9 cellular contexts compared by ENCODE assay signal in genomic region chr19:45884682-45885555, GRCh38. TPM values are rescaled to one million over a fixed set of nuclear protein-coding genes. Genes with fewer than 3 reads are reported as not detected.
A peak's percentile ranks its signal among the peaks of the same experiment; 100 is the strongest.
DNase-seq lines count a peak whose midpoint lies in the region; ATAC-seq and TF ChIP-seq lines count a peak whose summit lies in the region.
"Had no signal": no experiment of that assay in that cellular context is flagged by ENCODE, and none has a peak within 500 bp of the region (broad histone marks: within the 10 kb centered on the region; RNA-seq: fewer than 3 reads in every experiment).

No MANE protein-coding gene starts in this region.

- H3K27me3 ChIP-seq in H9 (ENCODE audit: insufficient read depth, low read length) (no peaks in the 10 kb centered on the region), smooth muscle cell (ENCODE audit: low read depth) (no peaks in the 10 kb centered on the region)

- no peak overlapping the region for H3K23ac ChIP-seq in H9 (ENCODE audit: insufficient read length, low read depth, low read length)

- H3K14ac ChIP-seq in H9 (ENCODE audit: insufficient read depth, low read length): peak overlapping the region; percentile 89

- H4K91ac ChIP-seq in H9 (ENCODE audit: insufficient read length, low read depth, low read length): no peak overlapping the region

- WGBS in H9 (ENCODE audit: extremely low coverage, insufficient read length, low lambda C conversion rate): no CpG with 5 or more reads among the region's 72 CpGs
- WGBS in smooth muscle cell (ENCODE audit: low lambda C conversion rate): 75% methylated on average over 53 of the region's 72 CpGs

- no peak overlapping the region for H3K27ac ChIP-seq in H9 (ENCODE audit: insufficient read length, low read depth, low read length)
- peak overlapping the region; percentile 97 for H3K27ac ChIP-seq in smooth muscle cell (ENCODE audit: low read depth)

- no peak overlapping the region for H2BK12ac ChIP-seq in H9 (ENCODE audit: insufficient read length, low read depth, low read length)

- no peak overlapping the region for H2BK15ac ChIP-seq in H9 (ENCODE audit: low read depth, low read length)

- POLR2A ChIA-PET in activated CD8-positive, alpha-beta T cell treated with anti-CD3 and anti-CD28 coated beads for 36 hours (lab: Charles Lee): interaction anchor here (0.7 to 2.7 kb wide), 6 partner anchors 16 to 116 kb away, joined by 3 to 24 read pairs (median 6); partner anchors contain the start of genes CCDC61, FOXA3, MYPOP and SIX5

- no peak overlapping the region for H4K5ac ChIP-seq in H9 (ENCODE audit: insufficient read length, low read depth, low read length)

- peaks cover 2% of the 10 kb centered on the region; the same call in 1 of the 2 replicates for H3K4me1 ChIP-seq in H9 (ENCODE audit: insufficient read depth, low read length)
- H3K4me1 ChIP-seq in smooth muscle cell (ENCODE audit: low read depth): peaks cover 20% of the 10 kb centered on the region

- H3K4me2 ChIP-seq in H9 (ENCODE audit: insufficient read depth, insufficient read length, low read length): peak overlapping the region; percentile 76
- peak overlapping the region; percentile 89 for H3K4me2 ChIP-seq in smooth muscle cell

- no peak for ATAC-seq in activated CD8-positive, alpha-beta T cell treated with anti-CD3 and anti-CD28 coated beads for 36 hours
- ATAC-seq in left ventricle myocardium superior (peak; percentile 1), GM18909 (IDR thresholded peaks at IDR 0.05; ENCODE audit: poor library complexity, unreplicated experiment) (no peak), GM18519 (IDR thresholded peaks at IDR 0.05; ENCODE audit: low FRiP score, unreplicated experiment) (no peak)

- H2BK20ac ChIP-seq in H9 (ENCODE audit: low read depth, low read length, poor library complexity, severe bottlenecking): no peak overlapping the region

- H3K79me1 ChIP-seq in H9 (ENCODE audit: insufficient read depth, low read depth, low read length, poor library complexity, severe bottlenecking): no peaks in the 10 kb centered on the region

- H3K27ac Mint-ChIP-seq in H9 (peak overlapping the region in 1 of 3 experiments; percentile 35; a peak in 1 of 7 replicates), endothelial cell (ENCODE audit: unreplicated experiment) (no peak overlapping the region)
- H3K27ac Mint-ChIP-seq in activated CD8-positive, alpha-beta T cell treated with anti-CD3 and anti-CD28 coated beads for 36 hours: peak overlapping the region; percentile 38

- H3K23me2 ChIP-seq in H9 (ENCODE audit: insufficient read length, low read depth, low read length, poor library complexity, severe bottlenecking): peaks cover 19% of the 10 kb centered on the region

- no peak overlapping the region for H4K8ac ChIP-seq in H9 (replicated peaks; ENCODE audit: insufficient read length, low read depth, low read length)

- peak; percentile 44 for DNase-seq in COR-L47 (lab: John Stamatoyannopoulos, UW)
- DNase-seq in H9: peak; percentile 47
- DNase-seq in activated CD8-positive, alpha-beta T cell treated with anti-CD3 and anti-CD28 coated beads for 36 hours: peak; percentile 70
- no peak for DNase-seq in left ventricle myocardium superior
- no peak for DNase-seq in smooth muscle cell (lab: John Stamatoyannopoulos, UW; ENCODE audit: unreplicated experiment)
- no peak for DNase-seq in endothelial cell (ENCODE audit: low spot score)

- no peak overlapping the region for H3K4ac ChIP-seq in H9 (ENCODE audit: low read depth, low read length)

- no peaks in the 10 kb centered on the region for H3K79me2 ChIP-seq in H9 (ENCODE audit: insufficient read depth, low read length)
- peaks cover 18% of the 10 kb centered on the region for H3K79me2 ChIP-seq in smooth muscle cell (ENCODE audit: low read depth)

- H3K9me3 Mint-ChIP-seq in H9 (no peaks in the 10 kb centered on the region), endothelial cell (ENCODE audit: unreplicated experiment) (no peaks in the 10 kb centered on the region)
- no peaks in the 10 kb centered on the region for H3K9me3 Mint-ChIP-seq in activated CD8-positive, alpha-beta T cell treated with anti-CD3 and anti-CD28 coated beads for 36 hours

- H2AK5ac ChIP-seq in H9 (ENCODE audit: insufficient read length, low read length): no peak overlapping the region

- peak overlapping the region; percentile 67 for H3K4me3 ChIP-seq in smooth muscle cell

- no peak overlapping the region for H3T11ph ChIP-seq in H9 (ENCODE audit: low read length)

- H2BK120ac ChIP-seq in H9 (ENCODE audit: low read depth, low read length, poor library complexity, severe bottlenecking): no peak overlapping the region

- no peak overlapping the region for H3K56ac ChIP-seq in H9 (ENCODE audit: insufficient read length, low read depth, low read length)

- H2AFZ ChIP-seq in H9 (ENCODE audit: low read length): no peak overlapping the region
- no peak overlapping the region for H2AFZ ChIP-seq in smooth muscle cell (ENCODE audit: low read depth)

- no peak overlapping the region for H3K18ac ChIP-seq in H9 (ENCODE audit: insufficient read length, low read depth, low read length)

- H3K9ac ChIP-seq in H9 (ENCODE audit: extremely low read depth, insufficient read length, low read length) (no peak overlapping the region), smooth muscle cell (ENCODE audit: low read depth) (peak overlapping the region; percentile 73)

- no peak overlapping the region for H2BK5ac ChIP-seq in H9 (ENCODE audit: insufficient read length, low read length)

- H3K4me3 Mint-ChIP-seq in H9: peak overlapping the region; percentile 75 to 87
- H3K4me3 Mint-ChIP-seq in activated CD8-positive, alpha-beta T cell treated with anti-CD3 and anti-CD28 coated beads for 36 hours: peak overlapping the region; percentile 84
- no peak overlapping the region for H3K4me3 Mint-ChIP-seq in endothelial cell (ENCODE audit: unreplicated experiment)

- H3K9me3 ChIP-seq in H9 (ENCODE audit: control insufficient read depth, low read depth, low read length) (no peaks in the 10 kb centered on the region), smooth muscle cell (replicated peaks; ENCODE audit: low read depth) (no peaks in the 10 kb centered on the region)

- H3K4me1 Mint-ChIP-seq in H9: peaks cover 26 to 35% of the 10 kb centered on the region in 2 experiments
- peaks cover 22% of the 10 kb centered on the region for H3K4me1 Mint-ChIP-seq in activated CD8-positive, alpha-beta T cell treated with anti-CD3 and anti-CD28 coated beads for 36 hours (ENCODE audit: low read depth)
- peaks cover 15% of the 10 kb centered on the region for H3K4me1 Mint-ChIP-seq in endothelial cell (ENCODE audit: unreplicated experiment)

- peaks cover 4% of the 10 kb centered on the region; the same call in 1 of the 2 replicates for H3K27me3 Mint-ChIP-seq in H9 (ENCODE audit: low read depth)
- H3K27me3 Mint-ChIP-seq in activated CD8-positive, alpha-beta T cell treated with anti-CD3 and anti-CD28 coated beads for 36 hours: no peaks in the 10 kb centered on the region
- H3K27me3 Mint-ChIP-seq in endothelial cell (ENCODE audit: unreplicated experiment): peaks cover 21% of the 10 kb centered on the region

- no peaks in the 10 kb centered on the region for H4K20me1 ChIP-seq in H9 (ENCODE audit: control insufficient read depth, insufficient read depth, insufficient read length)
- H4K20me1 ChIP-seq in smooth muscle cell (ENCODE audit: low read depth): peaks cover 23% of the 10 kb centered on the region

- no peak for TF ChIP-seq CTCF in H9 (conservative IDR thresholded peaks at IDR 0.05)
- no peak for TF ChIP-seq CTCF in activated CD8-positive, alpha-beta T cell treated with anti-CD3 and anti-CD28 coated beads for 36 hours (IDR thresholded peaks at IDR 0.05)
- TF ChIP-seq CTCF in smooth muscle cell (IDR thresholded peaks at IDR 0.05; ENCODE audit: borderline replicate concordance, insufficient read depth, poor library complexity, severe bottlenecking): no peak
- no peak for TF ChIP-seq CTCF in endothelial cell (IDR thresholded peaks at IDR 0.05; ENCODE audit: unreplicated experiment)

- intact Hi-C loops in activated CD8-positive, alpha-beta T cell treated with anti-CD3 and anti-CD28 coated beads for 36 hours (cut with micrococcal nuclease): no loop called here
- intact Hi-C loops in left ventricle myocardium superior (cut with micrococcal nuclease): no loop called here

- CTCF ChIA-PET in activated CD8-positive, alpha-beta T cell treated with anti-CD3 and anti-CD28 coated beads for 36 hours (lab: Charles Lee): interaction anchor here (1.2 to 10.1 kb wide), 6 partner anchors 10 to 116 kb away, joined by 3 to 100 read pairs (median 5); partner anchors contain the start of genes CCDC61, FOXA3, MYPOP and SIX5

- H3K36me3 ChIP-seq in smooth muscle cell (ENCODE audit: low read depth): no peaks in the 10 kb centered on the region

- H3K36me3 Mint-ChIP-seq in H9 (ENCODE audit: insufficient read depth in 1 of 3, low read depth in 3 of 3) (peaks cover 2 to 5% (median 4%) of the 10 kb centered on the region in 3 experiments; a peak in 4 of 7 replicates), endothelial cell (ENCODE audit: low read depth, unreplicated experiment) (no peaks in the 10 kb centered on the region)
- peaks cover 6% of the 10 kb centered on the region for H3K36me3 Mint-ChIP-seq in activated CD8-positive, alpha-beta T cell treated with anti-CD3 and anti-CD28 coated beads for 36 hours (ENCODE audit: low read depth)

- peaks cover 8% of the 10 kb centered on the region for H3F3A ChIP-seq in smooth muscle cell (ENCODE audit: low read depth)

RNA-seq across cellular contexts. Expression of gene IRF2BP1, which starts 1.0 kb away (rescaled TPM):
- 28.2 and 29.3 TPM in 2 replicates for total RNA-seq in H9 (2021)
- total RNA-seq in activated CD8-positive, alpha-beta T cell treated with anti-CD3 and anti-CD28 coated beads for 36 hours: 10 to 100 TPM; 15.3 to 17.2 TPM
- total RNA-seq in left ventricle myocardium superior: 22.3 TPM
- 10.4 and 19.0 TPM in 2 replicates for total RNA-seq in smooth muscle cell
- 11.2 and 12.9 TPM in 2 replicates for polyA plus RNA-seq in smooth muscle cell
- 17.6 TPM for total RNA-seq in endothelial cell (ENCODE audit: unreplicated experiment)

RNA-seq across cellular contexts. Expression of gene MYPOP, which starts 17.5 kb away (rescaled TPM):
- 9.0 and 9.5 TPM in 2 replicates for total RNA-seq in H9 (2021)
- 1 to 10 TPM; 4.1 to 5.0 TPM for total RNA-seq in activated CD8-positive, alpha-beta T cell treated with anti-CD3 and anti-CD28 coated beads for 36 hours
- total RNA-seq in left ventricle myocardium superior: 18.5 TPM
- total RNA-seq in smooth muscle cell: 1.6 and 3.9 TPM in 2 replicates
- 2.1 and 3.5 TPM in 2 replicates for polyA plus RNA-seq in smooth muscle cell
- 9.0 TPM for total RNA-seq in endothelial cell (ENCODE audit: unreplicated experiment)

RNA-seq across cellular contexts. Expression of gene FOXA3, which starts 20.8 kb away (rescaled TPM):
- 22.2 and 24.9 TPM in 2 replicates for total RNA-seq in H9 (2021)
- under 1 TPM in 1 of 2 experiments, not detected in 1; 0.36 TPM for total RNA-seq in activated CD8-positive, alpha-beta T cell treated with anti-CD3 and anti-CD28 coated beads for 36 hours
- total RNA-seq in left ventricle myocardium superior: not detected
- 0.13 and 0.76 TPM in 2 replicates for total RNA-seq in smooth muscle cell
- 0.50 and 0.65 TPM in 2 replicates for polyA plus RNA-seq in smooth muscle cell
- 1.1 TPM for total RNA-seq in endothelial cell (ENCODE audit: unreplicated experiment)
- total RNA-seq: RPMI7951 had no signal

RNA-seq across cellular contexts. Expression of gene SYMPK, which starts 22.0 kb away (rescaled TPM):
- 104 and 113 TPM in 2 replicates for total RNA-seq in H9 (2021)
- 100 to 1,000 TPM in 1 of 2 experiments, 10 to 100 TPM in 1; 96.8 to 114 TPM for total RNA-seq in activated CD8-positive, alpha-beta T cell treated with anti-CD3 and anti-CD28 coated beads for 36 hours
- total RNA-seq in left ventricle myocardium superior: 38.3 TPM
- total RNA-seq in smooth muscle cell: 30.9 and 33.3 TPM in 2 replicates
- polyA plus RNA-seq in smooth muscle cell: 28.6 and 34.1 TPM in 2 replicates
- 70.7 TPM for total RNA-seq in endothelial cell (ENCODE audit: unreplicated experiment)

RNA-seq across cellular contexts. Expression of gene NANOS2, which starts 29.7 kb away (rescaled TPM):
- total RNA-seq in H9 (2021) (not detected in 2 replicates), left ventricle myocardium superior (not detected), smooth muscle cell (not detected in 2 replicates), endothelial cell (ENCODE audit: unreplicated experiment) (not detected)
- total RNA-seq in activated CD8-positive, alpha-beta T cell treated with anti-CD3 and anti-CD28 coated beads for 36 hours: not detected
- polyA plus RNA-seq in smooth muscle cell: not detected in 2 replicates
- total RNA-seq: RPMI7951 had no signal

Comparison
In these comparisons a context has a peak if more than half of its experiments do, and no peak if none do; other contexts are left out.
1. DNase-seq: peak in COR-L47 (single experiment), H9 (single experiment) and activated CD8-positive, alpha-beta T cell treated with anti-CD3 and anti-CD28 coated beads for 36 hours (single experiment); none in left ventricle myocardium superior (single experiment), smooth muscle cell (single experiment) and endothelial cell (single experiment).
2. RNA of gene FOXA3, which starts 20.8 kb away (total RNA-seq): 22.2 to 24.9 TPM in H9; 1.1 TPM in endothelial cell (single experiment), 0.13 to 0.76 TPM in smooth muscle cell, 0.36 TPM in activated CD8-positive, alpha-beta T cell treated with anti-CD3 and anti-CD28 coated beads for 36 hours and not detected in left ventricle myocardium superior (single experiment); every median in the first group is over 10 times any median in the second.